In genomic region chr1:6628971-6629479, GRCh38 we compare ENCODE assay signal across 20 cellular contexts. TPM values are rescaled to one million over a fixed set of nuclear protein-coding genes. Genes with fewer than 3 reads are reported as not detected.
DNase-seq lines count a peak whose midpoint lies in the region; ATAC-seq, FAIRE-seq and TF ChIP-seq lines count a peak whose summit lies in the region.
"Had no signal": no experiment of that assay in that cellular context is flagged by ENCODE, and none has a peak within 500 bp of the region (broad histone marks: within the 10 kb centered on the region; RNA-seq: fewer than 3 reads in every experiment).

No MANE protein-coding gene starts in this region.

- H3K9me1 ChIP-seq in K562 (ENCODE audit: control insufficient read depth, insufficient read depth, low read length), result no peaks in the 10 kb centered on the region

- no peaks in the 10 kb centered on the region for H3K9me3 Mint-ChIP-seq in MCF 10A (ENCODE audit: unreplicated experiment)
- H3K9me3 Mint-ChIP-seq: CD4-positive, alpha-beta T cell; H9 had no signal

- peaks cover 58% of the 10 kb centered on the region for H3K36me3 Mint-ChIP-seq in MCF 10A (ENCODE audit: insufficient read depth, unreplicated experiment)

- WGBS in mammary epithelial cell (ENCODE audit: low coverage, missing lambda C conversion rate), result 65% methylated on average over 4 of the region's 12 CpGs
- WGBS in K562 (ENCODE audit: insufficient coverage, low coverage, missing lambda C conversion rate), result 88% methylated on average over 11 of the region's 12 CpGs
- 89% methylated on average over 8 of the region's 12 CpGs for WGBS in smooth muscle cell (ENCODE audit: low lambda C conversion rate)

- peak overlapping the region; percentile 49 for H3K27ac Mint-ChIP-seq in MCF 10A (ENCODE audit: low read depth, unreplicated experiment)
- H3K27ac Mint-ChIP-seq: CD4-positive, alpha-beta T cell had no signal

- H3K4me3 Mint-ChIP-seq in MCF 10A (ENCODE audit: unreplicated experiment), result no peak overlapping the region
- H3K4me3 Mint-ChIP-seq: H9 had no signal

- intact Hi-C loops in MCF 10A (cut with micrococcal nuclease), result no loop called here
- intact Hi-C loops in mammary epithelial cell (cut with micrococcal nuclease), result loop anchor here (5.0 kb wide), 2 partner anchors 42 to 142 kb away; no protein-coding TSS in a partner anchor
- intact Hi-C loops in K562 (cut with micrococcal nuclease), result no loop called here

- ATAC-seq in K562 (no peak), HG03442 (IDR thresholded peaks at IDR 0.05; ENCODE audit: unreplicated experiment) (no peak)

- TF ChIP-seq CTCF in MCF 10A (IDR thresholded peaks at IDR 0.05; ENCODE audit: unreplicated experiment) (no peak), mammary epithelial cell (conservative IDR thresholded peaks at IDR 0.05 in 1 of 2, IDR thresholded peaks at IDR 0.05 in 1 of 2; ENCODE audit: extremely low read depth in 1 of 2, insufficient read depth in 1 of 2, low read depth in 1 of 2, low read length in 2 of 2) (no peak), K562 (IDR thresholded peaks at IDR 0.05 in 2 of 3, conservative IDR thresholded peaks at IDR 0.05 in 1 of 3; ENCODE audit: insufficient read depth in 2 of 3, low read depth in 1 of 3, low read length in 3 of 3) (no peak), osteoblast (IDR thresholded peaks at IDR 0.05; ENCODE audit: extremely low read depth, low read depth, low read length) (no peak), smooth muscle cell (IDR thresholded peaks at IDR 0.05; ENCODE audit: borderline replicate concordance, insufficient read depth, poor library complexity, severe bottlenecking) (no peak)

- no peak for TF ChIP-seq RAD21 in K562 (CRISPR knock-in tag; conservative IDR thresholded peaks at IDR 0.05 in 1 of 2, IDR thresholded peaks at IDR 0.05 in 1 of 2)

- peaks cover 8% of the 10 kb centered on the region for H3F3A ChIP-seq in smooth muscle cell (ENCODE audit: low read depth)

- H2AFZ ChIP-seq in mammary epithelial cell (ENCODE audit: low read depth, low read length) (no peak overlapping the region), K562 (ENCODE audit: low read depth, low read length) (no peak overlapping the region), osteoblast (ENCODE audit: low read length) (no peak overlapping the region), smooth muscle cell (ENCODE audit: low read depth) (no peak overlapping the region)

- FAIRE-seq in K562 (lab: Jason Lieb, UNC) (no peak), GM19239 (lab: Jason Lieb, UNC) (no peak)
- FAIRE-seq: A204.1, D721Med, G401.6, GM12891, GM18507, H1 had no signal

- no peak overlapping the region for H3K9ac ChIP-seq in mammary epithelial cell (ENCODE audit: insufficient read depth, low read length)
- H3K9ac ChIP-seq in K562 (ENCODE audit: insufficient read depth in 1 of 2, low read depth in 2 of 2, low read length in 2 of 2), result peak overlapping the region in 1 of 2 experiments; percentile 51; a peak in 1 of 4 replicates
- no peak overlapping the region for H3K9ac ChIP-seq in smooth muscle cell (ENCODE audit: low read depth)

- no peaks in the 10 kb centered on the region for H3K9me3 ChIP-seq in mammary epithelial cell (replicated peaks; ENCODE audit: insufficient read depth, low read length)
- no peaks in the 10 kb centered on the region for H3K9me3 ChIP-seq in K562 (replicated peaks; ENCODE audit: control insufficient read depth, insufficient read depth, low read depth, low read length)
- no peaks in the 10 kb centered on the region for H3K9me3 ChIP-seq in osteoblast (ENCODE audit: low read depth, low read length)
- no peaks in the 10 kb centered on the region for H3K9me3 ChIP-seq in smooth muscle cell (replicated peaks; ENCODE audit: low read depth)
- H3K9me3 ChIP-seq: BE2C, Caco-2 had no signal

- peaks cover 8% of the 10 kb centered on the region for H3K4me1 Mint-ChIP-seq in MCF 10A (ENCODE audit: insufficient read depth, unreplicated experiment)

- no peaks in the 10 kb centered on the region for H4K20me1 ChIP-seq in mammary epithelial cell (ENCODE audit: insufficient read depth, low read length)
- 0 out of 2 replicates have a peak, but pooled peaks cover 6% of the 10 kb centered on the region for H4K20me1 ChIP-seq in K562 (replicated peaks; ENCODE audit: control insufficient read depth, insufficient read depth, low read length)
- peaks cover 12% of the 10 kb centered on the region for H4K20me1 ChIP-seq in osteoblast (ENCODE audit: insufficient read depth, low read length)
- H4K20me1 ChIP-seq in smooth muscle cell (ENCODE audit: low read depth), result peaks cover 24% of the 10 kb centered on the region

- TF ChIP-seq POLR2A in K562 (conservative IDR thresholded peaks at IDR 0.05), result no peak

- no peaks in the 10 kb centered on the region for H3K27me3 Mint-ChIP-seq in MCF 10A (ENCODE audit: insufficient read depth, unreplicated experiment)
- H3K27me3 Mint-ChIP-seq: CD4-positive, alpha-beta T cell had no signal

- in situ Hi-C loops in mammary epithelial cell (cut with MboI; ENCODE audit: low sequenced_read_pairs in 2 of 2) (no loop called here), K562 (cut with MboI) (no loop called here)

- POLR2A ChIA-PET in MCF 10A (lab: Yijun Ruan, JAX) (interaction anchor here (0.6 to 1.4 kb wide), 2 partner anchors 9 to 13 kb away, joined by 3 to 5 read pairs; no protein-coding TSS in a partner anchor), K562 (lab: Yijun Ruan, JAX) (interaction anchor here (0.8 to 4.5 kb wide), 4 partner anchors 7 to 28 kb away, joined by 3 to 36 read pairs (median 5); no protein-coding TSS in a partner anchor)

- no peak for DNase-seq in MCF 10A (ENCODE audit: unreplicated experiment)
- DNase-seq in mammary epithelial cell, result no peak
- no peak for DNase-seq in K562 (ENCODE audit: extremely low read depth in 1 of 4, low spot score in 3 of 4)
- peak; percentile 69 for DNase-seq in osteoblast (ENCODE audit: insufficient read length, low spot score, missing footprints)
- no peak for DNase-seq in smooth muscle cell (lab: John Stamatoyannopoulos, UW; ENCODE audit: unreplicated experiment)
- no peak for DNase-seq in GM19239 (ENCODE audit: insufficient read length, low spot score)
- DNase-seq: ACHN; BE2C; Caco-2; CD4-positive, alpha-beta T cell; H9 had no signal

- H3K79me2 ChIP-seq in mammary epithelial cell (ENCODE audit: insufficient read depth, low read length) (peaks cover 21% of the 10 kb centered on the region), K562 (ENCODE audit: control insufficient read depth, insufficient read depth, low read length) (peaks cover 26% of the 10 kb centered on the region), osteoblast (ENCODE audit: insufficient read depth, low read length) (peaks cover 46% of the 10 kb centered on the region), smooth muscle cell (ENCODE audit: low read depth) (peaks cover 33% of the 10 kb centered on the region)

- CTCF ChIA-PET in MCF 10A (lab: Yijun Ruan, JAX) (interaction anchor here (0.9 to 1.1 kb wide), 3 partner anchors 11 to 190 kb away, joined by 3 to 4 read pairs (median 4); no protein-coding TSS in a partner anchor), mammary epithelial cell (lab: Charles Lee; ENCODE audit: low non-redundant PET) (no interaction called here), K562 (lab: Yijun Ruan, JAX; ENCODE audit: low intra/inter-chr PET ratio) (no interaction called here)

- H3K27ac ChIP-seq in mammary epithelial cell (ENCODE audit: insufficient read depth, low read depth, low read length) (no peak overlapping the region), K562 (ENCODE audit: extremely low read depth, low read depth, low read length) (no peak overlapping the region), osteoblast (ENCODE audit: low read depth, low read length) (no peak overlapping the region), smooth muscle cell (ENCODE audit: low read depth) (no peak overlapping the region)
- H3K27ac ChIP-seq: C4-2B, HL-60 had no signal

- BruUV-seq in MCF 10A (replicated peaks; lab: Mats Ljungman, UMichigan) (no TSS peak), mammary epithelial cell (replicated peaks; lab: Mats Ljungman, UMichigan) (no TSS peak), K562 (replicated peaks; lab: Mats Ljungman, UMichigan) (no TSS peak)

- TF ChIP-seq EP300 in K562 (IDR thresholded peaks at IDR 0.05; ENCODE audit: low read length), result no peak

- no peaks in the 10 kb centered on the region for H3K27me3 ChIP-seq in mammary epithelial cell (ENCODE audit: insufficient read depth, low read length)
- no peaks in the 10 kb centered on the region for H3K27me3 ChIP-seq in K562 (ENCODE audit: control insufficient read depth in 2 of 2, insufficient read depth in 2 of 2, low read length in 2 of 2)
- H3K27me3 ChIP-seq in osteoblast (ENCODE audit: insufficient read depth, low read length), result no peaks in the 10 kb centered on the region
- no peaks in the 10 kb centered on the region for H3K27me3 ChIP-seq in smooth muscle cell (ENCODE audit: low read depth)
- H3K27me3 ChIP-seq: BE2C had no signal

- no peak overlapping the region for H3K4me2 ChIP-seq in mammary epithelial cell (ENCODE audit: insufficient read depth, low read depth, low read length)
- no peak overlapping the region for H3K4me2 ChIP-seq in K562 (ENCODE audit: insufficient read depth, low read length)
- no peak overlapping the region for H3K4me2 ChIP-seq in osteoblast (ENCODE audit: insufficient read depth, low read length)
- H3K4me2 ChIP-seq in smooth muscle cell, result no peak overlapping the region

- dilution Hi-C loops in mammary epithelial cell (cut with HindIII; ENCODE audit: low sequenced_read_pairs), result loop anchor here (5.0 kb wide), 2 partner anchors 42 to 92 kb away; no protein-coding TSS in a partner anchor

- H3K36me3 ChIP-seq in mammary epithelial cell (ENCODE audit: insufficient read depth, low read length) (peaks cover 10% of the 10 kb centered on the region), K562 (ENCODE audit: control insufficient read depth, insufficient read depth, low read length) (peaks cover 71% of the 10 kb centered on the region), osteoblast (ENCODE audit: insufficient read depth, low read length) (peaks cover 49% of the 10 kb centered on the region), smooth muscle cell (ENCODE audit: low read depth) (no peaks in the 10 kb centered on the region)

- H3K4me3 ChIP-seq in mammary epithelial cell (replicated peaks in 1 of 3; ENCODE audit: insufficient read depth in 1 of 3, low read depth in 2 of 3, low read length in 3 of 3), result no peak overlapping the region
- no peak overlapping the region for H3K4me3 ChIP-seq in K562
- H3K4me3 ChIP-seq in osteoblast (ENCODE audit: insufficient read depth, low read length), result no peak overlapping the region
- no peak overlapping the region for H3K4me3 ChIP-seq in smooth muscle cell

- H3K4me1 ChIP-seq in mammary epithelial cell (ENCODE audit: insufficient read depth, low read length) (peaks cover 7% of the 10 kb centered on the region), K562 (replicated peaks in 1 of 2; ENCODE audit: control insufficient read depth in 2 of 2, insufficient read depth in 2 of 2, low read length in 2 of 2) (peaks cover 11 to 46% of the 10 kb centered on the region in 2 experiments; a peak in 4 of 5 replicates), osteoblast (ENCODE audit: insufficient read depth, low read length) (peaks cover 9% of the 10 kb centered on the region), smooth muscle cell (ENCODE audit: low read depth) (peaks cover 8% of the 10 kb centered on the region)
- H3K4me1 ChIP-seq: BE2C, Caco-2 had no signal

RNA-seq across cellular contexts. Expression of gene THAP3, which starts 4.4 kb away (rescaled TPM):
- total RNA-seq in MCF 10A (2022), result 14.7 and 18.9 TPM in 2 replicates
- total RNA-seq in mammary epithelial cell, result 10 to 100 TPM in 1 of 2 donors, 1 to 10 TPM in 1; 7.2 to 11.4 TPM
- polyA plus RNA-seq in mammary epithelial cell, result 5.4 TPM
- polyA minus RNA-seq in mammary epithelial cell, result not detected
- 24.8 and 79.9 TPM in 2 replicates for total RNA-seq in K562 (2011; cell fraction: chromatin; rRNA removed; ENCODE audit: low replicate concordance)
- 69.4 and 79.1 TPM in 2 replicates for total RNA-seq in K562 (2011; cell fraction: nucleolus; rRNA removed)
- total RNA-seq in K562 (2011; cell fraction: nucleoplasm; rRNA removed), result 43.9 and 44.6 TPM in 2 replicates
- total RNA-seq in K562 (2014; rRNA removed), result 31.2 and 37.6 TPM in 2 replicates
- 7.4 and 9.5 TPM in 2 replicates for total RNA-seq in K562 (2014; rRNA removed; fragmentation: Illumina TruSeq; extraction: Trizol)
- total RNA-seq in K562 (2015; rRNA removed; fragmentation: Illumina TruSeq; extraction: Trizol), result 23.3 and 24.4 TPM in 2 replicates
- 18.2 and 22.1 TPM in 2 replicates for total RNA-seq in K562 (2021)
- 12.7 and 18.9 TPM in 2 replicates for polyA plus RNA-seq in K562 (2011; rRNA removed)
- polyA plus RNA-seq in K562 (2011; cell fraction: cytosol; rRNA removed), result 16.2 and 22.5 TPM in 2 replicates
- polyA plus RNA-seq in K562 (2011; cell fraction: nucleus; rRNA removed), result 26.7 and 33.4 TPM in 2 replicates
- 15.1 and 24.7 TPM in 2 replicates for polyA plus RNA-seq in K562 (2012)
- 20.0 and 23.0 TPM in 2 replicates for polyA plus RNA-seq in K562 (2014; fragmentation: Illumina TruSeq; extraction: Trizol)
- polyA plus RNA-seq in K562 (2014; fragmentation: Nextera tagmentation; extraction: Ambion mirVana), result 1 to 10 TPM; 1.9 to 7.0 TPM
- 28.1 and 29.3 TPM in 2 replicates for polyA plus RNA-seq in K562 (2014; rRNA removed)
- polyA minus RNA-seq in K562 (2011; rRNA and poly(A)+ RNA removed), result 9.4 and 10.5 TPM in 2 replicates
- polyA minus RNA-seq in K562 (2011; cell fraction: cytosol; rRNA and poly(A)+ RNA removed), result 8.3 and 12.0 TPM in 2 replicates
- polyA minus RNA-seq in K562 (2011; cell fraction: nucleus; rRNA and poly(A)+ RNA removed), result 15.3 and 21.4 TPM in 2 replicates
- total RNA-seq in osteoblast, result 19.2 and 19.5 TPM in 2 replicates
- 10.5 and 14.2 TPM in 2 replicates for total RNA-seq in smooth muscle cell
- 29.3 and 34.8 TPM in 2 replicates for polyA plus RNA-seq in smooth muscle cell

RNA-seq across cellular contexts. Expression of gene PHF13, which starts 15.5 kb away (rescaled TPM):
- total RNA-seq in MCF 10A (2022), result 10.3 and 12.7 TPM in 2 replicates
- 10 to 100 TPM; 11.8 to 16.3 TPM for total RNA-seq in mammary epithelial cell
- 7.4 TPM for polyA plus RNA-seq in mammary epithelial cell
- 8.7 TPM for polyA minus RNA-seq in mammary epithelial cell
- 29.6 and 40.5 TPM in 2 replicates for total RNA-seq in K562 (2011; cell fraction: chromatin; rRNA removed; ENCODE audit: low replicate concordance)
- 22.5 and 27.3 TPM in 2 replicates for total RNA-seq in K562 (2011; cell fraction: nucleolus; rRNA removed)
- total RNA-seq in K562 (2011; cell fraction: nucleoplasm; rRNA removed), result 22.7 and 26.4 TPM in 2 replicates
- 12.6 and 13.8 TPM in 2 replicates for total RNA-seq in K562 (2014; rRNA removed)
- 11.7 and 12.6 TPM in 2 replicates for total RNA-seq in K562 (2014; rRNA removed; fragmentation: Illumina TruSeq; extraction: Trizol)
- total RNA-seq in K562 (2015; rRNA removed; fragmentation: Illumina TruSeq; extraction: Trizol), result 9.8 and 10.3 TPM in 2 replicates
- 30.2 and 36.1 TPM in 2 replicates for total RNA-seq in K562 (2021)
- polyA plus RNA-seq in K562 (2011; rRNA removed), result 8.8 and 9.6 TPM in 2 replicates
- polyA plus RNA-seq in K562 (2011; cell fraction: cytosol; rRNA removed), result 6.1 and 6.2 TPM in 2 replicates
- polyA plus RNA-seq in K562 (2011; cell fraction: nucleus; rRNA removed), result 20.7 and 23.9 TPM in 2 replicates
- 15.6 and 27.8 TPM in 2 replicates for polyA plus RNA-seq in K562 (2012)
- polyA plus RNA-seq in K562 (2014; fragmentation: Illumina TruSeq; extraction: Trizol), result 17.9 and 21.5 TPM in 2 replicates
- 1 to 10 TPM; 1.8 TPM for polyA plus RNA-seq in K562 (2014; fragmentation: Nextera tagmentation; extraction: Ambion mirVana)
- polyA plus RNA-seq in K562 (2014; rRNA removed), result 13.2 and 13.3 TPM in 2 replicates
- 7.5 and 7.7 TPM in 2 replicates for polyA minus RNA-seq in K562 (2011; rRNA and poly(A)+ RNA removed)
- 7.8 and 9.4 TPM in 2 replicates for polyA minus RNA-seq in K562 (2011; cell fraction: cytosol; rRNA and poly(A)+ RNA removed)
- 4.3 and 6.3 TPM in 2 replicates for polyA minus RNA-seq in K562 (2011; cell fraction: nucleus; rRNA and poly(A)+ RNA removed)
- total RNA-seq in osteoblast, result 13.4 and 16.8 TPM in 2 replicates
- 10.2 and 10.4 TPM in 2 replicates for total RNA-seq in smooth muscle cell
- 12.3 and 14.0 TPM in 2 replicates for polyA plus RNA-seq in smooth muscle cell

RNA-seq across cellular contexts. Expression of gene KLHL21, which starts 26.4 kb away (rescaled TPM):
- 14.0 and 19.5 TPM in 2 replicates for total RNA-seq in MCF 10A (2022)
- total RNA-seq in mammary epithelial cell, result 100 to 1,000 TPM in 1 of 2 donors, 10 to 100 TPM in 1; 64.5 to 160 TPM
- polyA plus RNA-seq in mammary epithelial cell, result 38.1 TPM
- 67.9 TPM for polyA minus RNA-seq in mammary epithelial cell
- 34.6 and 104 TPM in 2 replicates for total RNA-seq in K562 (2011; cell fraction: chromatin; rRNA removed; ENCODE audit: low replicate concordance)
- 89.4 and 101 TPM in 2 replicates for total RNA-seq in K562 (2011; cell fraction: nucleolus; rRNA removed)
- 53.5 and 55.7 TPM in 2 replicates for total RNA-seq in K562 (2011; cell fraction: nucleoplasm; rRNA removed)
- total RNA-seq in K562 (2014; rRNA removed), result 26.4 and 32.3 TPM in 2 replicates
- total RNA-seq in K562 (2014; rRNA removed; fragmentation: Illumina TruSeq; extraction: Trizol), result 10.0 and 12.6 TPM in 2 replicates
- 22.4 and 23.6 TPM in 2 replicates for total RNA-seq in K562 (2015; rRNA removed; fragmentation: Illumina TruSeq; extraction: Trizol)
- 39.6 and 42.1 TPM in 2 replicates for total RNA-seq in K562 (2021)
- 11.0 and 14.9 TPM in 2 replicates for polyA plus RNA-seq in K562 (2011; rRNA removed)
- 17.3 and 24.4 TPM in 2 replicates for polyA plus RNA-seq in K562 (2011; cell fraction: cytosol; rRNA removed)
- polyA plus RNA-seq in K562 (2011; cell fraction: nucleus; rRNA removed), result 28.7 and 48.0 TPM in 2 replicates
- 37.5 and 39.1 TPM in 2 replicates for polyA plus RNA-seq in K562 (2012)
- polyA plus RNA-seq in K562 (2014; fragmentation: Illumina TruSeq; extraction: Trizol), result 17.5 and 24.2 TPM in 2 replicates
- polyA plus RNA-seq in K562 (2014; fragmentation: Nextera tagmentation; extraction: Ambion mirVana), result 1 to 10 TPM; 2.1 to 2.2 TPM
- polyA plus RNA-seq in K562 (2014; rRNA removed), result 21.0 and 22.2 TPM in 2 replicates
- 14.0 and 18.0 TPM in 2 replicates for polyA minus RNA-seq in K562 (2011; rRNA and poly(A)+ RNA removed)
- 21.5 and 32.0 TPM in 2 replicates for polyA minus RNA-seq in K562 (2011; cell fraction: cytosol; rRNA and poly(A)+ RNA removed)
- 22.6 and 27.8 TPM in 2 replicates for polyA minus RNA-seq in K562 (2011; cell fraction: nucleus; rRNA and poly(A)+ RNA removed)
- 76.3 and 86.1 TPM in 2 replicates for total RNA-seq in osteoblast
- total RNA-seq in smooth muscle cell, result 12.0 and 13.2 TPM in 2 replicates
- 12.6 and 16.2 TPM in 2 replicates for polyA plus RNA-seq in smooth muscle cell

RNA-seq across cellular contexts. Expression of gene ZBTB48, which starts 49.2 kb away (rescaled TPM):
- total RNA-seq in MCF 10A (2022), result 40.6 TPM in 2 replicates
- 10 to 100 TPM; 15.3 to 29.5 TPM for total RNA-seq in mammary epithelial cell
- polyA plus RNA-seq in mammary epithelial cell, result 14.5 TPM
- 0.47 TPM for polyA minus RNA-seq in mammary epithelial cell
- total RNA-seq in K562 (2011; cell fraction: chromatin; rRNA removed; ENCODE audit: low replicate concordance), result 73.9 and 235 TPM in 2 replicates
- total RNA-seq in K562 (2011; cell fraction: nucleolus; rRNA removed), result 195 and 197 TPM in 2 replicates
- 94.0 and 120 TPM in 2 replicates for total RNA-seq in K562 (2011; cell fraction: nucleoplasm; rRNA removed)
- total RNA-seq in K562 (2014; rRNA removed), result 42.4 and 52.4 TPM in 2 replicates
- 17.2 and 19.8 TPM in 2 replicates for total RNA-seq in K562 (2014; rRNA removed; fragmentation: Illumina TruSeq; extraction: Trizol)
- total RNA-seq in K562 (2015; rRNA removed; fragmentation: Illumina TruSeq; extraction: Trizol), result 44.5 and 55.4 TPM in 2 replicates
- 52.9 and 55.3 TPM in 2 replicates for total RNA-seq in K562 (2021)
- 29.5 and 57.2 TPM in 2 replicates for polyA plus RNA-seq in K562 (2011; rRNA removed)
- 50.1 and 59.3 TPM in 2 replicates for polyA plus RNA-seq in K562 (2011; cell fraction: cytosol; rRNA removed)
- 124 and 137 TPM in 2 replicates for polyA plus RNA-seq in K562 (2011; cell fraction: nucleus; rRNA removed)
- 45.7 and 62.8 TPM in 2 replicates for polyA plus RNA-seq in K562 (2012)
- 24.9 and 40.6 TPM in 2 replicates for polyA plus RNA-seq in K562 (2014; fragmentation: Illumina TruSeq; extraction: Trizol)
- polyA plus RNA-seq in K562 (2014; fragmentation: Nextera tagmentation; extraction: Ambion mirVana), result 1 to 10 TPM; 1.9 to 7.4 TPM
- polyA plus RNA-seq in K562 (2014; rRNA removed), result 50.9 and 66.9 TPM in 2 replicates
- polyA minus RNA-seq in K562 (2011; rRNA and poly(A)+ RNA removed), result 28.0 and 28.3 TPM in 2 replicates
- 31.8 and 39.4 TPM in 2 replicates for polyA minus RNA-seq in K562 (2011; cell fraction: cytosol; rRNA and poly(A)+ RNA removed)
- 52.8 and 74.0 TPM in 2 replicates for polyA minus RNA-seq in K562 (2011; cell fraction: nucleus; rRNA and poly(A)+ RNA removed)
- total RNA-seq in osteoblast, result 11.5 and 14.5 TPM in 2 replicates
- 9.7 and 26.4 TPM in 2 replicates for total RNA-seq in smooth muscle cell
- 16.3 and 20.5 TPM in 2 replicates for polyA plus RNA-seq in smooth muscle cell
